Comparison of ENCODE assay signal across 33 cellular contexts in genomic region chrX:50726296-50726695, GRCh38.
"Had no signal": no experiment of that assay in that cellular context is flagged by ENCODE, and none has a peak within 500 bp of the region (broad histone marks: within the 10 kb centered on the region; RNA-seq: fewer than 3 reads in every experiment).

No MANE protein-coding gene starts in this region.

- H3K36me3 Mint-ChIP-seq: activated CD4-positive, alpha-beta memory T cell treated with anti-CD3 and anti-CD28 coated beads for 36 hours; activated CD8-positive, alpha-beta memory T cell treated with anti-CD3 and anti-CD28 coated beads, Interleukin-2, amount 10 ng/mL, durations not matched to agents 7 days and 5 days; activated naive CD4-positive, alpha-beta T cell treated with anti-CD3 and anti-CD28 coated beads, Interleukin-2, amount 50 U/mL, for 24 hours; activated naive CD8-positive, alpha-beta T cell treated with anti-CD3 and anti-CD28 coated beads for 36 hours; brain had no signal

- ATAC-seq: activated CD4-positive, alpha-beta T cell treated with anti-CD3 and anti-CD28 coated beads for 36 hours; activated CD8-positive, alpha-beta memory T cell treated with anti-CD3 and anti-CD28 coated beads, Interleukin-2, amount 10 ng/mL, durations not matched to agents 7 days and 5 days; activated CD8-positive, alpha-beta T cell treated with anti-CD3 and anti-CD28 coated beads, Interleukin-2, amount 10 ng/mL, durations not matched to agents 7 days and 5 days; activated naive CD8-positive, alpha-beta T cell treated with anti-CD3 and anti-CD28 coated beads, Interleukin-2, amount 50 U/mL, for 24 hours; esophagus mucosa had no signal

- H3K27ac ChIP-seq: ascending aorta, breast epithelium, cardiac muscle cell, colonic mucosa, WERI-Rb-1 had no signal

- H3K27me3 Mint-ChIP-seq: activated CD4-positive, alpha-beta memory T cell treated with anti-CD3 and anti-CD28 coated beads for 36 hours; activated CD4-positive, alpha-beta T cell treated with anti-CD3 and anti-CD28 coated beads for 36 hours; activated CD4-positive, alpha-beta T cell treated with anti-CD3 and anti-CD28 coated beads, Interleukin-2, amount 10 ng/mL, durations not matched to agents 24 days and 14 days; activated CD8-positive, alpha-beta memory T cell treated with anti-CD3 and anti-CD28 coated beads, Interleukin-2, amount 10 ng/mL, durations not matched to agents 7 days and 5 days had no signal

- H3K27ac Mint-ChIP-seq: activated CD4-positive, alpha-beta memory T cell treated with anti-CD3 and anti-CD28 coated beads for 36 hours; activated CD4-positive, alpha-beta T cell treated with anti-CD3 and anti-CD28 coated beads for 36 hours; activated CD4-positive, alpha-beta T cell treated with anti-CD3 and anti-CD28 coated beads, Interleukin-2, amount 10 ng/mL, durations not matched to agents 24 days and 14 days; activated CD8-positive, alpha-beta memory T cell treated with anti-CD3 and anti-CD28 coated beads, Interleukin-2, amount 10 ng/mL, durations not matched to agents 7 days and 5 days; activated CD8-positive, alpha-beta T cell treated with anti-CD3 and anti-CD28 coated beads, Interleukin-2, amount 10 ng/mL, durations not matched to agents 7 days and 5 days; activated naive CD4-positive, alpha-beta T cell treated with anti-CD3 and anti-CD28 coated beads for 36 hours; activated naive CD4-positive, alpha-beta T cell treated with anti-CD3 and anti-CD28 coated beads, Interleukin-2, amount 50 U/mL, for 24 hours; activated naive CD8-positive, alpha-beta T cell treated with anti-CD3 and anti-CD28 coated beads for 36 hours; activated naive CD8-positive, alpha-beta T cell treated with anti-CD3 and anti-CD28 coated beads, Interleukin-2, amount 50 U/mL, for 24 hours; activated T-helper 1 cell treated with anti-CD3 and anti-CD28 coated beads, Interleukin-12 subunit alpha, Interleukin-12 subunit beta, Interleukin-2, Interleukin-4 antibody, amounts not matched to agents 30 ng/mL and 10 ng/mL and 1 ng/mL, durations not matched to agents 14 hours and 24 hours and 36 hours; activated T-helper 2 cell treated with anti-CD3 and anti-CD28 coated beads, Interferon-gamma antibody, Interleukin-2, Interleukin-4, amounts not matched to agents 10 μg/mL and 5 μg/mL and 100 μg/mL, durations not matched to agents 14 hours and 24 hours and 36 hours; brain; T-helper 1 cell treated with Interleukin-12 subunit alpha and Interleukin-12 subunit beta and Interleukin-4 antibody, amounts not matched to agents 30 μg/mL and 1 μg/mL, for 36 hours; T-helper 2 cell treated with Interferon-gamma antibody and Interleukin-4, amounts not matched to agents 5 μg/mL and 100 μg/mL, for 36 hours had no signal

- H3K9me3 Mint-ChIP-seq: activated CD4-positive, alpha-beta memory T cell treated with anti-CD3 and anti-CD28 coated beads for 36 hours; activated CD4-positive, alpha-beta T cell treated with anti-CD3 and anti-CD28 coated beads, Interleukin-2, amount 10 ng/mL, durations not matched to agents 24 days and 14 days; activated naive CD4-positive, alpha-beta T cell treated with anti-CD3 and anti-CD28 coated beads for 36 hours; activated naive CD4-positive, alpha-beta T cell treated with anti-CD3 and anti-CD28 coated beads, Interleukin-2, amount 50 U/mL, for 24 hours; activated naive CD8-positive, alpha-beta T cell treated with anti-CD3 and anti-CD28 coated beads for 36 hours; activated naive CD8-positive, alpha-beta T cell treated with anti-CD3 and anti-CD28 coated beads, Interleukin-2, amount 50 U/mL, for 24 hours; activated T-helper 1 cell treated with anti-CD3 and anti-CD28 coated beads, Interleukin-12 subunit alpha, Interleukin-12 subunit beta, Interleukin-2, Interleukin-4 antibody, amounts not matched to agents 30 ng/mL and 10 ng/mL and 1 ng/mL, durations not matched to agents 14 hours and 24 hours and 36 hours; activated T-helper 2 cell treated with anti-CD3 and anti-CD28 coated beads, Interferon-gamma antibody, Interleukin-2, Interleukin-4, amounts not matched to agents 10 μg/mL and 5 μg/mL and 100 μg/mL, durations not matched to agents 14 hours and 24 hours and 36 hours; T-helper 1 cell treated with Interleukin-12 subunit alpha and Interleukin-12 subunit beta and Interleukin-4 antibody, amounts not matched to agents 30 μg/mL and 1 μg/mL, for 36 hours; T-helper 2 cell treated with Interferon-gamma antibody and Interleukin-4, amounts not matched to agents 5 μg/mL and 100 μg/mL, for 36 hours had no signal

- H3K27me3 ChIP-seq: ascending aorta, cardiac muscle cell, colonic mucosa had no signal

- H3K36me3 ChIP-seq: ascending aorta, breast epithelium, cardiac muscle cell, colonic mucosa, WERI-Rb-1 had no signal

- H3K9me3 ChIP-seq: ascending aorta, breast epithelium, colonic mucosa had no signal

- FAIRE-seq: frontal cortex had no signal

- H3K4me1 Mint-ChIP-seq: activated CD4-positive, alpha-beta T cell treated with anti-CD3 and anti-CD28 coated beads for 36 hours; activated CD4-positive, alpha-beta T cell treated with anti-CD3 and anti-CD28 coated beads, Interleukin-2, amount 10 ng/mL, durations not matched to agents 24 days and 14 days; activated CD8-positive, alpha-beta memory T cell treated with anti-CD3 and anti-CD28 coated beads, Interleukin-2, amount 10 ng/mL, durations not matched to agents 7 days and 5 days; activated naive CD4-positive, alpha-beta T cell treated with anti-CD3 and anti-CD28 coated beads, Interleukin-2, amount 50 U/mL, for 24 hours; activated naive CD8-positive, alpha-beta T cell treated with anti-CD3 and anti-CD28 coated beads for 36 hours; activated naive CD8-positive, alpha-beta T cell treated with anti-CD3 and anti-CD28 coated beads, Interleukin-2, amount 50 U/mL, for 24 hours; brain had no signal

- H3K4me1 ChIP-seq: ascending aorta, breast epithelium, colonic mucosa had no signal

- DNase-seq: activated CD4-positive, alpha-beta memory T cell treated with anti-CD3 and anti-CD28 coated beads for 36 hours; activated CD4-positive, alpha-beta T cell treated with anti-CD3 and anti-CD28 coated beads for 36 hours; activated CD4-positive, alpha-beta T cell treated with anti-CD3 and anti-CD28 coated beads, Interleukin-2, amount 10 ng/mL, durations not matched to agents 24 days and 14 days; activated CD4-positive, CD25-positive, alpha-beta regulatory T cell; activated CD4-positive, CD25-positive, alpha-beta regulatory T cell treated with anti-CD3 and anti-CD28 coated beads, Interleukin-2, amount 50 U/mL, for 72 hours; activated CD8-positive, alpha-beta memory T cell treated with anti-CD3 and anti-CD28 coated beads, Interleukin-2, amount 10 ng/mL, durations not matched to agents 7 days and 5 days; activated CD8-positive, alpha-beta memory T cell treated with anti-CD3 and anti-CD28 coated beads, Interleukin-2, amount 50 U/mL, for 4 hours; activated CD8-positive, alpha-beta T cell treated with anti-CD3 and anti-CD28 coated beads, Interleukin-2, amount 10 ng/mL, durations not matched to agents 7 days and 5 days; activated effector memory CD4-positive, alpha-beta T cell treated with anti-CD3 and anti-CD28 coated beads, Interleukin-2, amount 50 U/mL, for 16 hours; activated naive CD4-positive, alpha-beta T cell treated with anti-CD3 and anti-CD28 coated beads for 36 hours; activated naive CD8-positive, alpha-beta T cell treated with anti-CD3 and anti-CD28 coated beads for 36 hours; activated naive CD8-positive, alpha-beta T cell treated with anti-CD3 and anti-CD28 coated beads, Interleukin-2, amount 50 U/mL, for 24 hours; activated T-cell treated with anti-CD3 and anti-CD28 coated beads, Interleukin-2, amount 50 U/mL, for 1 hour; activated T-cell treated with anti-CD3 and anti-CD28 coated beads, Interleukin-2, amount 50 U/mL, for 48 hours; central memory CD4-positive, alpha-beta T cell; cerebellar nuclear complex; colonic mucosa; effector CD8-positive, alpha-beta T cell; foreskin fibroblast; head of caudate nucleus; T1000; WERI-Rb-1 had no signal

- H3K4me3 Mint-ChIP-seq: activated CD4-positive, alpha-beta memory T cell treated with anti-CD3 and anti-CD28 coated beads for 36 hours; activated CD4-positive, alpha-beta T cell treated with anti-CD3 and anti-CD28 coated beads for 36 hours; activated CD4-positive, alpha-beta T cell treated with anti-CD3 and anti-CD28 coated beads, Interleukin-2, amount 10 ng/mL, durations not matched to agents 24 days and 14 days; activated CD8-positive, alpha-beta memory T cell treated with anti-CD3 and anti-CD28 coated beads, Interleukin-2, amount 10 ng/mL, durations not matched to agents 7 days and 5 days; activated CD8-positive, alpha-beta T cell treated with anti-CD3 and anti-CD28 coated beads, Interleukin-2, amount 10 ng/mL, durations not matched to agents 7 days and 5 days; activated naive CD4-positive, alpha-beta T cell treated with anti-CD3 and anti-CD28 coated beads for 36 hours; activated naive CD4-positive, alpha-beta T cell treated with anti-CD3 and anti-CD28 coated beads, Interleukin-2, amount 50 U/mL, for 24 hours; activated naive CD8-positive, alpha-beta T cell treated with anti-CD3 and anti-CD28 coated beads for 36 hours; activated naive CD8-positive, alpha-beta T cell treated with anti-CD3 and anti-CD28 coated beads, Interleukin-2, amount 50 U/mL, for 24 hours; activated T-helper 1 cell treated with anti-CD3 and anti-CD28 coated beads, Interleukin-12 subunit alpha, Interleukin-12 subunit beta, Interleukin-2, Interleukin-4 antibody, amounts not matched to agents 30 ng/mL and 10 ng/mL and 1 ng/mL, durations not matched to agents 14 hours and 24 hours and 36 hours; brain; T-helper 1 cell treated with Interleukin-12 subunit alpha and Interleukin-12 subunit beta and Interleukin-4 antibody, amounts not matched to agents 30 μg/mL and 1 μg/mL, for 36 hours; T-helper 2 cell treated with Interferon-gamma antibody and Interleukin-4, amounts not matched to agents 5 μg/mL and 100 μg/mL, for 36 hours had no signal

- H3K4me3 ChIP-seq: ascending aorta, breast epithelium, cardiac muscle cell, colonic mucosa had no signal
